Comparison of ENCODE assay signal across 1 cellular context in genomic region chr3:150729682-150730360, GRCh38.
TF ChIP-seq lines count a peak whose summit lies in the region.

No MANE protein-coding gene starts in this region.

TF ChIP-seq in K562, 482 proteins besides CTCF, POLR2A, EP300 and RAD21 (continued from another document and continues in another):
- TF ChIP-seq HBP1 (CRISPR knock-in tag; IDR thresholded peaks at IDR 0.05) (no peak), ELK1 (CRISPR knock-in tag; IDR thresholded peaks at IDR 0.05) (no peak), ARNT (IDR thresholded peaks at IDR 0.05) (peak; percentile 38 to 57; a peak in 2 of 4 replicates), ZBTB49 (CRISPR knock-in tag; IDR thresholded peaks at IDR 0.05; ENCODE audit: borderline replicate concordance) (no peak), GTF2E2 (tag; IDR thresholded peaks at IDR 0.05) (no peak), HDAC3 (IDR thresholded peaks at IDR 0.05; ENCODE audit: borderline replicate concordance, partially characterized antibody) (peak; percentile 58), SOX6 (IDR thresholded peaks at IDR 0.05) (peak; percentile 74), RB1 (IDR thresholded peaks at IDR 0.05; ENCODE audit: low read depth) (0 out of 2 replicates have a peak, but pooled peaks have one; percentile 7), NCOA2 (IDR thresholded peaks at IDR 0.05; ENCODE audit: partially characterized antibody in 2 of 2) (no peak), EHMT2 (IDR thresholded peaks at IDR 0.05) (0 out of 2 replicates have a peak, but pooled peaks have one; percentile 42), JUNB (CRISPR knock-in tag; conservative IDR thresholded peaks at IDR 0.05) (no peak), ARID2 (IDR thresholded peaks at IDR 0.05) (peak; percentile 55; the same call in 1 of the 2 replicates), VEZF1 (CRISPR knock-in tag; IDR thresholded peaks at IDR 0.05) (peak; percentile 35; the same call in 1 of the 2 replicates), ELK3 (CRISPR knock-in tag; IDR thresholded peaks at IDR 0.05) (no peak), ZBTB2 (IDR thresholded peaks at IDR 0.05) (peak; percentile 50; the same call in 1 of the 2 replicates), CBFB (CRISPR knock-in tag; IDR thresholded peaks at IDR 0.05) (no peak), NEUROD1 (IDR thresholded peaks at IDR 0.05; ENCODE audit: borderline replicate concordance, low read depth, low read length, partially characterized antibody) (peak; percentile 67), ZNF586 (CRISPR knock-in tag; conservative IDR thresholded peaks at IDR 0.05) (no peak), MEIS2 (IDR thresholded peaks at IDR 0.05; ENCODE audit: partially characterized antibody) (no peak), SREBF1 (IDR thresholded peaks at IDR 0.05; ENCODE audit: borderline replicate concordance, low read depth, low read length) (no peak), PHF20 (IDR thresholded peaks at IDR 0.05; ENCODE audit: partially characterized antibody) (no peak), MBD2 (IDR thresholded peaks at IDR 0.05; ENCODE audit: borderline replicate concordance, low read depth) (peak; percentile 52), TRIM24 (IDR thresholded peaks at IDR 0.05) (peak; percentile 56 to 78; a peak in 3 of 4 replicates), ZNF431 (CRISPR knock-in tag; IDR thresholded peaks at IDR 0.05) (no peak), FOXA1 (IDR thresholded peaks at IDR 0.05; ENCODE audit: borderline replicate concordance) (no peak), RFX7 (CRISPR knock-in tag; IDR thresholded peaks at IDR 0.05) (no peak), U2AF1 (optimal IDR thresholded peaks at IDR 0.05; ENCODE audit: low read depth, low read length) (no peak), SLC30A9 (CRISPR knock-in tag; IDR thresholded peaks at IDR 0.05) (no peak), ELF2 (CRISPR knock-in tag; IDR thresholded peaks at IDR 0.05) (no peak), SRF (CRISPR knock-in tag; IDR thresholded peaks at IDR 0.05) (no peak), ZBTB1 (CRISPR knock-in tag; IDR thresholded peaks at IDR 0.05; ENCODE audit: borderline replicate concordance, low read depth) (no peak), HDGF (IDR thresholded peaks at IDR 0.05) (peak; percentile 77; the same call in 1 of the 2 replicates), TOE1 (IDR thresholded peaks at IDR 0.05; ENCODE audit: borderline replicate concordance) (0 out of 2 replicates have a peak, but pooled peaks have one; percentile 28), TOE1 (CRISPR knock-in tag; IDR thresholded peaks at IDR 0.05; ENCODE audit: borderline replicate concordance, low read depth) (no peak), BHLHE40 (IDR thresholded peaks at IDR 0.05; ENCODE audit: low read length) (peak; percentile 40), ZFPM2 (CRISPR knock-in tag; IDR thresholded peaks at IDR 0.05) (no peak), DEAF1 (CRISPR knock-in tag; IDR thresholded peaks at IDR 0.05) (no peak), MAFG (tag; conservative IDR thresholded peaks at IDR 0.05) (no peak), ZFP36 (IDR thresholded peaks at IDR 0.05; ENCODE audit: low read depth, low read length, partially characterized antibody) (no peak), STAT5B (CRISPR knock-in tag; IDR thresholded peaks at IDR 0.05) (no peak), ZNF518B (CRISPR knock-in tag; IDR thresholded peaks at IDR 0.05) (no peak), RNF219 (CRISPR knock-in tag; IDR thresholded peaks at IDR 0.05) (no peak), POLR2AphosphoS5 (IDR thresholded peaks at IDR 0.05; ENCODE audit: control insufficient read depth, insufficient read depth, low read depth, low read length) (peak; percentile 95), ILK (tag; IDR thresholded peaks at IDR 0.05; ENCODE audit: borderline replicate concordance, low read depth) (no peak), NFATC3 (IDR thresholded peaks at IDR 0.05) (0 out of 2 replicates have a peak, but pooled peaks have one; percentile 62), CBX2 (IDR thresholded peaks at IDR 0.05; ENCODE audit: insufficient read depth, low read length, poor library complexity, severe bottlenecking) (no peak), CBX3 (IDR thresholded peaks at IDR 0.05; ENCODE audit: borderline replicate concordance in 1 of 2, low read length in 2 of 2) (peak in 1 of 2 experiments; percentile 51; a peak in 1 of 3 replicates), CCAR2 (IDR thresholded peaks at IDR 0.05; ENCODE audit: low read depth, low read length) (no peak), TFAP4 (CRISPR knock-in tag; IDR thresholded peaks at IDR 0.05; ENCODE audit: borderline replicate concordance) (no peak)
